In genomic region chr10:76071638-76072317, GRCh38 we compare ENCODE assay signal across 22 cellular contexts.
A peak's percentile ranks its signal among the peaks of the same experiment; 100 is the strongest.
DNase-seq lines count a peak whose midpoint lies in the region; ATAC-seq, FAIRE-seq and TF ChIP-seq lines count a peak whose summit lies in the region.
"Had no signal": no experiment of that assay in that cellular context is flagged by ENCODE, and none has a peak within 500 bp of the region (broad histone marks: within the 10 kb centered on the region; RNA-seq: fewer than 3 reads in every experiment).

No MANE protein-coding gene starts in this region.

- no peak overlapping the region for H3K4ac ChIP-seq in mesenchymal stem cell (ENCODE audit: low read depth in 1 of 2, low read length in 2 of 2)

- ATAC-seq in GM21390 (IDR thresholded peaks at IDR 0.05; ENCODE audit: unreplicated experiment), result no peak
- no peak for ATAC-seq in WTC11
- ATAC-seq: A549, right lobe of liver had no signal

- intact Hi-C loops in ascending aorta (cut with DNase I), result no loop called here

- no peaks in the 10 kb centered on the region for H3K27me3 ChIP-seq in ascending aorta
- no peaks in the 10 kb centered on the region for H3K27me3 ChIP-seq in mesenchymal stem cell (ENCODE audit: control insufficient read depth in 1 of 2, insufficient read depth in 1 of 2, low read length in 2 of 2)
- H3K27me3 ChIP-seq: cardiac muscle cell, MG63, right lobe of liver had no signal

- peaks cover 34% of the 10 kb centered on the region for H3K36me3 Mint-ChIP-seq in WTC11
- H3K36me3 Mint-ChIP-seq: immature natural killer cell, memory B cell had no signal

- no peak overlapping the region for H3K27ac Mint-ChIP-seq in WTC11
- H3K27ac Mint-ChIP-seq: activated naive CD4-positive, alpha-beta T cell treated with anti-CD3 and anti-CD28 coated beads for 36 hours; H9; immature natural killer cell; memory B cell had no signal

- no peak overlapping the region for H3K14ac ChIP-seq in mesenchymal stem cell (ENCODE audit: low read length in 2 of 2)

- H3K27ac ChIP-seq in ascending aorta, result peak overlapping the region; percentile 9 to 48
- H3K27ac ChIP-seq in mesenchymal stem cell (ENCODE audit: low read length, poor library complexity, severe bottlenecking), result no peak overlapping the region
- H3K27ac ChIP-seq: A549, cardiac muscle cell, right lobe of liver had no signal

- no peaks in the 10 kb centered on the region for H3K36me3 ChIP-seq in ascending aorta
- H3K36me3 ChIP-seq in mesenchymal stem cell (ENCODE audit: control insufficient read depth in 1 of 2, insufficient read depth in 2 of 2, low read depth in 1 of 2, low read length in 2 of 2), result no peaks in the 10 kb centered on the region
- H3K36me3 ChIP-seq: cardiac muscle cell, MG63, right lobe of liver had no signal

- peaks cover 9% of the 10 kb centered on the region for H3K27me3 Mint-ChIP-seq in WTC11 (ENCODE audit: low read depth)
- H3K27me3 Mint-ChIP-seq: memory B cell had no signal

- no peak overlapping the region for H2AK5ac ChIP-seq in mesenchymal stem cell (ENCODE audit: low read length, severe bottlenecking)

- no peak overlapping the region for H2BK120ac ChIP-seq in mesenchymal stem cell (ENCODE audit: low read depth, low read length)

- peaks cover 6% of the 10 kb centered on the region for H3K4me1 Mint-ChIP-seq in WTC11
- H3K4me1 Mint-ChIP-seq: immature natural killer cell had no signal

- no peak overlapping the region for H2AFZ ChIP-seq in mesenchymal stem cell (ENCODE audit: low read depth, low read length)

- H3K9me3 ChIP-seq in ascending aorta (no peaks in the 10 kb centered on the region), mesenchymal stem cell (ENCODE audit: control insufficient read depth, low read length) (peaks cover 6% of the 10 kb centered on the region)
- H3K9me3 ChIP-seq: A549, MG63, right lobe of liver had no signal

- no peak overlapping the region for H3K23ac ChIP-seq in mesenchymal stem cell (ENCODE audit: low read length in 2 of 2)

- H3K18ac ChIP-seq in mesenchymal stem cell (ENCODE audit: low read depth in 1 of 2, low read length in 2 of 2), result no peak overlapping the region

- no peak for TF ChIP-seq CTCF in AG04449 (IDR thresholded peaks at IDR 0.05; ENCODE audit: insufficient read depth, low read length, missing control alignments)
- no peak for TF ChIP-seq CTCF in ascending aorta (IDR thresholded peaks at IDR 0.05)
- no peak for TF ChIP-seq CTCF in D721Med (IDR thresholded peaks at IDR 0.05; ENCODE audit: insufficient read depth, missing control alignments)
- no peak for TF ChIP-seq CTCF in WTC11 (IDR thresholded peaks at IDR 0.05)

- H2BK5ac ChIP-seq in mesenchymal stem cell (ENCODE audit: low read depth, low read length, poor library complexity, severe bottlenecking), result no peak overlapping the region

- no peak for FAIRE-seq in D721Med (lab: Jason Lieb, UNC)
- FAIRE-seq: A549, G401.6 had no signal

- no peak overlapping the region for H4K91ac ChIP-seq in mesenchymal stem cell (ENCODE audit: low read length)

- H3K9me3 Mint-ChIP-seq in WTC11, result peaks cover 54% of the 10 kb centered on the region
- H3K9me3 Mint-ChIP-seq: activated naive CD4-positive, alpha-beta T cell treated with anti-CD3 and anti-CD28 coated beads for 36 hours had no signal

- peak overlapping the region; percentile 16 for H3K9ac ChIP-seq in mesenchymal stem cell (ENCODE audit: low read length)

- H3K4me3 ChIP-seq in AG04449 (ENCODE audit: low read depth, low read length), result no peak overlapping the region
- H3K4me3 ChIP-seq in ascending aorta, result no peak overlapping the region
- H3K4me3 ChIP-seq in mesenchymal stem cell (ENCODE audit: insufficient read depth in 1 of 2, low read depth in 1 of 2, low read length in 2 of 2), result no peak overlapping the region
- H3K4me3 ChIP-seq: A549, cardiac muscle cell, MG63, right lobe of liver had no signal

- H3K4me1 ChIP-seq in ascending aorta, result peaks cover 4 to 12% of the 10 kb centered on the region in 2 donors
- H3K4me1 ChIP-seq in mesenchymal stem cell (ENCODE audit: control insufficient read depth, insufficient read depth, low read depth, low read length), result no peaks in the 10 kb centered on the region
- H3K4me1 ChIP-seq: A549, right lobe of liver had no signal

- H3K4me3 Mint-ChIP-seq in WTC11, result no peak overlapping the region
- H3K4me3 Mint-ChIP-seq: activated naive CD4-positive, alpha-beta T cell treated with anti-CD3 and anti-CD28 coated beads for 36 hours; H9; immature natural killer cell; memory B cell had no signal

- no peak overlapping the region for H4K8ac ChIP-seq in mesenchymal stem cell (ENCODE audit: low read length)

- H3K79me1 ChIP-seq in mesenchymal stem cell (replicated peaks; ENCODE audit: low read length, poor library complexity, severe bottlenecking), result no peaks in the 10 kb centered on the region

- 65% methylated on average over 2 of the region's 5 CpGs for WGBS in mesenchymal stem cell

- POLR2A ChIA-PET in AG04449 (lab: Yijun Ruan, JAX), result no interaction called here
- POLR2A ChIA-PET in WTC11 (lab: Charles Lee), result no interaction called here

- no peak overlapping the region for H2BK15ac ChIP-seq in mesenchymal stem cell (ENCODE audit: low read depth, poor library complexity, severe bottlenecking)

- CTCF ChIA-PET in AG04449 (lab: Yijun Ruan, JAX), result interaction anchor here (0.9 kb wide), 1 partner anchor 231 kb away, joined by 3 read pairs; no protein-coding TSS in a partner anchor
- CTCF ChIA-PET in WTC11 (lab: Charles Lee), result interaction anchor here (1.0 kb wide), 1 partner anchor 15 kb away, joined by 3 read pairs; no protein-coding TSS in a partner anchor

- H2BK12ac ChIP-seq in mesenchymal stem cell (ENCODE audit: low read length in 2 of 2), result peak overlapping the region in 1 of 2 experiments; percentile 29

- no peak overlapping the region for H3K4me2 ChIP-seq in mesenchymal stem cell (ENCODE audit: low read length, poor library complexity, severe bottlenecking)
- H3K4me2 ChIP-seq: A549 had no signal

- DNase-seq in AG04449 (ENCODE audit: low read depth, low spot score) (peak; percentile 26), M059J (ENCODE audit: low read depth) (peak; percentile 48), ascending aorta (ENCODE audit: low spot score in 2 of 2) (no peak), mesenchymal stem cell (peak; percentile 22), D721Med (ENCODE audit: insufficient read length, low spot score) (no peak), WTC11 (ENCODE audit: low spot score) (no peak), putamen (ENCODE audit: low spot score) (no peak)
- DNase-seq: activated CD4-positive, alpha-beta T cell treated with anti-CD3 and anti-CD28 coated beads for 48 hours; activated naive CD4-positive, alpha-beta T cell treated with anti-CD3 and anti-CD28 coated beads for 36 hours; effector memory CD4-positive, alpha-beta T cell; H9; immature natural killer cell; MG63; NCI-H2081 treated with DMSO at 0.1 percent for 48 hours; right lobe of liver; SHP77 treated with DMSO at 0.1 percent for 48 hours; stimulated activated CD4-positive, alpha-beta T cell treated with anti-CD3 and anti-CD28 coated beads, Interleukin-2, amount 100 ng/mL, for 48 hours had no signal

TF ChIP-seq in WTC11, 78 proteins besides CTCF, POLR2A, EP300 and RAD21:
- TF ChIP-seq FOXP1 (CRISPR knock-in tag; IDR thresholded peaks at IDR 0.05; ENCODE audit: borderline replicate concordance), result no peak
- TF ChIP-seq, protein P1, sequence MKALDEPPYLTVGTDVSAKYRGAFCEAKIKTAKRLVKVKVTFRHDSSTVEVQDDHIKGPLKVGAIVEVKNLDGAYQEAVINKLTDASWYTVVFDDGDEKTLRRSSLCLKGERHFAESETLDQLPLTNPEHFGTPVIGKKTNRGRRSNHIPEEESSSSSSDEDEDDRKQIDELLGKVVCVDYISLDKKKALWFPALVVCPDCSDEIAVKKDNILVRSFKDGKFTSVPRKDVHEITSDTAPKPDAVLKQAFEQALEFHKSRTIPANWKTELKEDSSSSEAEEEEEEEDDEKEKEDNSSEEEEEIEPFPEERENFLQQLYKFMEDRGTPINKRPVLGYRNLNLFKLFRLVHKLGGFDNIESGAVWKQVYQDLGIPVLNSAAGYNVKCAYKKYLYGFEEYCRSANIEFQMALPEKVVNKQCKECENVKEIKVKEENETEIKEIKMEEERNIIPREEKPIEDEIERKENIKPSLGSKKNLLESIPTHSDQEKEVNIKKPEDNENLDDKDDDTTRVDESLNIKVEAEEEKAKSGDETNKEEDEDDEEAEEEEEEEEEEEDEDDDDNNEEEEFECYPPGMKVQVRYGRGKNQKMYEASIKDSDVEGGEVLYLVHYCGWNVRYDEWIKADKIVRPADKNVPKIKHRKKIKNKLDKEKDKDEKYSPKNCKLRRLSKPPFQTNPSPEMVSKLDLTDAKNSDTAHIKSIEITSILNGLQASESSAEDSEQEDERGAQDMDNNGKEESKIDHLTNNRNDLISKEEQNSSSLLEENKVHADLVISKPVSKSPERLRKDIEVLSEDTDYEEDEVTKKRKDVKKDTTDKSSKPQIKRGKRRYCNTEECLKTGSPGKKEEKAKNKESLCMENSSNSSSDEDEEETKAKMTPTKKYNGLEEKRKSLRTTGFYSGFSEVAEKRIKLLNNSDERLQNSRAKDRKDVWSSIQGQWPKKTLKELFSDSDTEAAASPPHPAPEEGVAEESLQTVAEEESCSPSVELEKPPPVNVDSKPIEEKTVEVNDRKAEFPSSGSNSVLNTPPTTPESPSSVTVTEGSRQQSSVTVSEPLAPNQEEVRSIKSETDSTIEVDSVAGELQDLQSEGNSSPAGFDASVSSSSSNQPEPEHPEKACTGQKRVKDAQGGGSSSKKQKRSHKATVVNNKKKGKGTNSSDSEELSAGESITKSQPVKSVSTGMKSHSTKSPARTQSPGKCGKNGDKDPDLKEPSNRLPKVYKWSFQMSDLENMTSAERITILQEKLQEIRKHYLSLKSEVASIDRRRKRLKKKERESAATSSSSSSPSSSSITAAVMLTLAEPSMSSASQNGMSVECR (CRISPR knock-in tag; IDR thresholded peaks at IDR 0.05; ENCODE audit: borderline replicate concordance), result no peak
- TF ChIP-seq, protein P2, sequence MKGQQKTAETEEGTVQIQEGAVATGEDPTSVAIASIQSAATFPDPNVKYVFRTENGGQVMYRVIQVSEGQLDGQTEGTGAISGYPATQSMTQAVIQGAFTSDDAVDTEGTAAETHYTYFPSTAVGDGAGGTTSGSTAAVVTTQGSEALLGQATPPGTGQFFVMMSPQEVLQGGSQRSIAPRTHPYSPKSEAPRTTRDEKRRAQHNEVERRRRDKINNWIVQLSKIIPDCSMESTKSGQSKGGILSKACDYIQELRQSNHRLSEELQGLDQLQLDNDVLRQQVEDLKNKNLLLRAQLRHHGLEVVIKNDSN (CRISPR knock-in tag; IDR thresholded peaks at IDR 0.05), result no peak

Comparison
In these comparisons a context has a peak if more than half of its experiments do, and no peak if none do; other contexts are left out.
1. DNase-seq: peak in AG04449 (single experiment), M059J (single experiment) and mesenchymal stem cell (single experiment); none in ascending aorta (0 of 2), D721Med (single experiment), WTC11 (single experiment) and putamen (single experiment).